Comparison of ENCODE assay signal across 7 cellular contexts in the genomic region with DNA sequence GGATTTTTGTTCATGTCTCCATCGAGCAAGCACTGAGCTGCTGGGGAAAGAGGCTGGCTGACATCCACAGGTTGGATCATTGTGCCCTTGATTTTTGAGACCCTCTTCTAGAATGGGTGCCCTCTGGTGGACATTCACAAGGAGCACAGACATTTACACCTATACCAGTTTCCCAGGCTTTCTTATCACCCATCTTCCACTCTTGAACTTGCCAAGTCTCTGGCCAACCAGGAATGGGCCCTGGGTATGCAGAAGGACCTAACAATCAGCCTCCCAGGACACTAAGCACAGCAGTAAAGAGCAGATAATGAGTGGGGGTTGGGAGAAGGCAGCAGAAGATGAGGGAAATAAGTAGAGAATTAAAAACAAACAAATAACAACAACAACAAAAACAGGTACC. TPM values are rescaled to one million over a fixed set of nuclear protein-coding genes. Genes with fewer than 3 reads are reported as not detected.
DNase-seq lines count a peak whose midpoint lies in the region; ATAC-seq and TF ChIP-seq lines count a peak whose summit lies in the region.

No MANE protein-coding gene starts in this region.

- TF ChIP-seq EP300 in transverse colon (IDR thresholded peaks at IDR 0.05; ENCODE audit: low read depth), result no peak

- no peak overlapping the region for H3K27ac ChIP-seq in naive thymus-derived CD4-positive, alpha-beta T cell (ENCODE audit: low read depth, low read length)
- H3K27ac ChIP-seq in transverse colon, result no peak overlapping the region

- no peaks in the 10 kb centered on the region for H3K27me3 Mint-ChIP-seq in activated CD4-positive, alpha-beta memory T cell treated with anti-CD3 and anti-CD28 coated beads for 36 hours
- H3K27me3 Mint-ChIP-seq in naive thymus-derived CD4-positive, alpha-beta T cell, result peaks cover 0 to 17% (median 0%) of the 10 kb centered on the region in 5 donors

- peaks cover 7% of the 10 kb centered on the region for H3K4me1 Mint-ChIP-seq in activated CD4-positive, alpha-beta memory T cell treated with anti-CD3 and anti-CD28 coated beads for 36 hours (ENCODE audit: low read depth)
- H3K4me1 Mint-ChIP-seq in naive thymus-derived CD4-positive, alpha-beta T cell, result peaks cover 0 to 6% (median 4%) of the 10 kb centered on the region in 7 donors

- no peak overlapping the region for H3K27ac Mint-ChIP-seq in activated CD4-positive, alpha-beta memory T cell treated with anti-CD3 and anti-CD28 coated beads for 36 hours
- no peak overlapping the region for H3K27ac Mint-ChIP-seq in naive thymus-derived CD4-positive, alpha-beta T cell

- POLR2A ChIA-PET in activated CD4-positive, alpha-beta memory T cell treated with anti-CD3 and anti-CD28 coated beads for 36 hours (lab: Charles Lee), result no interaction called here
- POLR2A ChIA-PET in naive thymus-derived CD4-positive, alpha-beta T cell (lab: Charles Lee), result interaction anchor here (0.6 kb wide), 1 partner anchor 193 kb away, joined by 6 read pairs; no protein-coding TSS in a partner anchor

- peaks cover 5 to 7% of the 10 kb centered on the region in 2 donors for H3K4me1 ChIP-seq in naive thymus-derived CD4-positive, alpha-beta T cell (ENCODE audit: control insufficient read depth in 2 of 2, insufficient read depth in 2 of 2, low read length in 2 of 2)
- peaks cover 2 to 4% (median 4%) of the 10 kb centered on the region in 4 donors for H3K4me1 ChIP-seq in transverse colon

- H3K4me3 ChIP-seq in GM12865 (ENCODE audit: low read depth, low read length) (no peak overlapping the region), epithelial cell of esophagus (ENCODE audit: low read length) (no peak overlapping the region), transverse colon (no peak overlapping the region)
- H3K4me3 ChIP-seq in naive thymus-derived CD4-positive, alpha-beta T cell (ENCODE audit: low read length), result no peak overlapping the region

- H3K27me3 ChIP-seq in naive thymus-derived CD4-positive, alpha-beta T cell (ENCODE audit: control insufficient read depth in 2 of 2, insufficient read depth in 2 of 2, low read length in 2 of 2), result no peaks in the 10 kb centered on the region
- no peaks in the 10 kb centered on the region for H3K27me3 ChIP-seq in transverse colon

- H3K9me3 ChIP-seq in naive thymus-derived CD4-positive, alpha-beta T cell (ENCODE audit: control insufficient read depth in 2 of 3, low read length in 3 of 3), result no peaks in the 10 kb centered on the region
- no peaks in the 10 kb centered on the region for H3K9me3 ChIP-seq in transverse colon

- intact Hi-C loops in activated CD4-positive, alpha-beta memory T cell treated with anti-CD3 and anti-CD28 coated beads for 36 hours (cut with micrococcal nuclease), result loop anchor here (1.0 kb wide), 1 partner anchor 224 kb away; no protein-coding TSS in a partner anchor
- intact Hi-C loops in naive thymus-derived CD4-positive, alpha-beta T cell (cut with micrococcal nuclease), result loop anchor here (1.0 kb wide), 1 partner anchor 224 kb away; no protein-coding TSS in a partner anchor
- intact Hi-C loops in transverse colon (cut with DNase I; ENCODE audit: low total_unique reads), result no loop called here

- no peaks in the 10 kb centered on the region for H3K36me3 ChIP-seq in naive thymus-derived CD4-positive, alpha-beta T cell (ENCODE audit: control insufficient read depth in 2 of 3, insufficient read depth in 3 of 3, low read length in 3 of 3)
- no peaks in the 10 kb centered on the region for H3K36me3 ChIP-seq in transverse colon

- in situ Hi-C loops in transverse colon (cut with MboI; ENCODE audit: low pct_ligation_motif_present in 1 of 4, low pct_unique_long_range_greater_than_20kb in 1 of 4, low sequenced_read_pairs in 3 of 4), result no loop called here

- 0% methylated on average over 1 of the region's 1 CpG; no CpG with 5 or more reads in 1 of the 2 donors for WGBS in transverse colon (ENCODE audit: low coverage in 1 of 2), 2 donors

- no peak overlapping the region for H3K4me3 Mint-ChIP-seq in activated CD4-positive, alpha-beta memory T cell treated with anti-CD3 and anti-CD28 coated beads for 36 hours
- no peak overlapping the region for H3K4me3 Mint-ChIP-seq in naive thymus-derived CD4-positive, alpha-beta T cell

- no peaks in the 10 kb centered on the region for H3K9me3 Mint-ChIP-seq in activated CD4-positive, alpha-beta memory T cell treated with anti-CD3 and anti-CD28 coated beads for 36 hours
- H3K9me3 Mint-ChIP-seq in naive thymus-derived CD4-positive, alpha-beta T cell, result peaks cover 0 to 1% (median 0%) of the 10 kb centered on the region in 11 donors

- CTCF ChIA-PET in activated CD4-positive, alpha-beta memory T cell treated with anti-CD3 and anti-CD28 coated beads for 36 hours (lab: Charles Lee), result interaction anchor here (0.8 to 2.0 kb wide), 13 partner anchors 8 to 224 kb away, joined by 3 to 19 read pairs (median 4); no protein-coding TSS in a partner anchor
- CTCF ChIA-PET in naive thymus-derived CD4-positive, alpha-beta T cell (lab: Charles Lee), result no interaction called here

- peak; percentile 53 for ATAC-seq in HG03378 (IDR thresholded peaks at IDR 0.05; ENCODE audit: unreplicated experiment)
- ATAC-seq in naive thymus-derived CD4-positive, alpha-beta T cell, result peak; percentile 86

- peak; percentile 80 for TF ChIP-seq CTCF in GM12865 (IDR thresholded peaks at IDR 0.05; ENCODE audit: insufficient read depth, low read depth, low read length, missing control alignments)
- peak; percentile 76 for TF ChIP-seq CTCF in epithelial cell of esophagus (IDR thresholded peaks at IDR 0.05; ENCODE audit: insufficient read depth, low read depth, low read length, missing control alignments)
- peak; percentile 45 to 68 (median 58) for TF ChIP-seq CTCF in transverse colon (IDR thresholded peaks at IDR 0.05)

- no peaks in the 10 kb centered on the region for H3K36me3 Mint-ChIP-seq in activated CD4-positive, alpha-beta memory T cell treated with anti-CD3 and anti-CD28 coated beads for 36 hours
- no peaks in the 10 kb centered on the region for H3K36me3 Mint-ChIP-seq in naive thymus-derived CD4-positive, alpha-beta T cell

- no peak for TF ChIP-seq POLR2A in transverse colon (IDR thresholded peaks at IDR 0.05)

- DNase-seq in GM12865 (ENCODE audit: low read depth) (peak; percentile 71), NCI-H524 (lab: John Stamatoyannopoulos, UW) (peak; percentile 62 to 76), epithelial cell of esophagus (ENCODE audit: low read depth) (peak; percentile 72), transverse colon (peak; percentile 23)
- DNase-seq in activated CD4-positive, alpha-beta memory T cell treated with anti-CD3 and anti-CD28 coated beads for 36 hours, result peak; percentile 53
- DNase-seq in naive thymus-derived CD4-positive, alpha-beta T cell, result peak in 8 of 9 donors; percentile 15 to 60 (median 42)

RNA-seq across cellular contexts. Expression of gene INTS4, which starts 5.7 kb away (rescaled TPM):
- total RNA-seq in activated CD4-positive, alpha-beta memory T cell treated with anti-CD3 and anti-CD28 coated beads for 36 hours, result 10 to 100 TPM; 53.5 to 55.3 TPM
- total RNA-seq in naive thymus-derived CD4-positive, alpha-beta T cell, result 10 to 100 TPM; 54.4 to 87.0 (median 65.0) TPM
- polyA plus RNA-seq in naive thymus-derived CD4-positive, alpha-beta T cell, result 10 to 100 TPM; 40.9 to 42.6 TPM
- total RNA-seq in transverse colon, result 10 to 100 TPM in 3 of 4 donors, 1 to 10 TPM in 1; 3.8 to 45.9 (median 31.5) TPM

RNA-seq across cellular contexts. Expression of gene KCTD14, which starts 22.9 kb away (rescaled TPM):
- under 1 TPM in 1 of 2 experiments, not detected in 1; 0.17 TPM for total RNA-seq in activated CD4-positive, alpha-beta memory T cell treated with anti-CD3 and anti-CD28 coated beads for 36 hours
- under 1 TPM in 1 of 5 experiments, not detected in 4; 0.19 TPM for total RNA-seq in naive thymus-derived CD4-positive, alpha-beta T cell
- polyA plus RNA-seq in naive thymus-derived CD4-positive, alpha-beta T cell, result under 1 TPM; 0.28 to 0.50 TPM
- total RNA-seq in transverse colon, result 1 to 10 TPM; 1.2 to 8.6 (median 5.1) TPM
